Comparison of ENCODE assay signal across 1 cellular context in genomic region chr1:3312894-3313578, GRCh38.
TF ChIP-seq lines count a peak whose summit lies in the region.

No MANE protein-coding gene starts in this region.

TF ChIP-seq in IMR-90, 13 proteins besides CTCF, POLR2A, EP300 and RAD21 (continued from another document):
- peak; percentile 35; the same call in 1 of the 2 replicates for TF ChIP-seq MXI1 (IDR thresholded peaks at IDR 0.05; ENCODE audit: borderline replicate concordance, low read depth, low read length)
- peak; percentile 77; the same call in 1 of the 2 replicates for TF ChIP-seq CHD1 (IDR thresholded peaks at IDR 0.05; ENCODE audit: low read depth, low read length)
- peak; percentile 21; the same call in 1 of the 2 replicates for TF ChIP-seq SMC3 (IDR thresholded peaks at IDR 0.05; ENCODE audit: low read depth, low read length)
- TF ChIP-seq CEBPB (IDR thresholded peaks at IDR 0.05; ENCODE audit: low read depth, low read length), result 0 out of 2 replicates have a peak, but pooled peaks have one; percentile 26
- no peak for TF ChIP-seq RCOR1 (IDR thresholded peaks at IDR 0.05; ENCODE audit: insufficient replicate concordance, low read length)
TF ChIP-seq in IMR-90: peak in this region for 10.
